In the genomic region with DNA sequence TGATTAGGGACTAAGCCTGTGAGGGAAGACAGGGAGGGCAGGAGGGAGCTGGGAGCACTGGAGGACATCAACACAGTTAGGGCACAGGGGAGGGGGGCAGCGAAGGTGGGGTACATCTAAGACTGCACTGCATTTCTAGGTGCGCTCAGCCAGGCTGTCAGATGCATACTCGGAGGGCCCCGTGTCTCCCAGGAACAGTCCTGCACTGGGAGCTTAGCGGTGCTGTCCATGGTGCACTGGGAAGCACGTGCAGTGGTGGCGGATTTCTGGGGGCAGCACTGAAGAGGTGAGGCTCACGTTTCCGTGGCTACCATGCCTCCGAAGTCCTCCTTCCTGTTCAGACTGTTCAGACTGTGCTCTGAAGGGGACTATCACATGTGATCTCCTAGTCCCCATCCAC, we compare ENCODE assay signal across 20 cellular contexts. TPM values are rescaled to one million over a fixed set of nuclear protein-coding genes. Genes with fewer than 3 reads are reported as not detected.
"Had no signal": no experiment of that assay in that cellular context is flagged by ENCODE, and none has a peak within 500 bp of the region (broad histone marks: within the 10 kb centered on the region; RNA-seq: fewer than 3 reads in every experiment).

No MANE protein-coding gene starts in this region.

- ATAC-seq: body of pancreas; effector memory CD8-positive, alpha-beta T cell; left cardiac atrium; mucosa of descending colon; natural killer cell; T-helper 17 cell had no signal

- H3K4me3 ChIP-seq: body of pancreas, mucosa of descending colon, sigmoid colon, upper lobe of left lung had no signal

- H3K4me1 ChIP-seq: body of pancreas, upper lobe of left lung had no signal

- H3K27me3 ChIP-seq: body of pancreas, sigmoid colon, upper lobe of left lung had no signal

- H3K27ac ChIP-seq: body of pancreas, sigmoid colon, upper lobe of left lung had no signal

- DNase-seq: activated CD4-positive, CD25-positive, alpha-beta regulatory T cell; activated effector memory CD4-positive, alpha-beta T cell treated with Interleukin-2 at 50 U/mL for 16 hours; activated T-cell treated with anti-CD3 and anti-CD28 coated beads, Interleukin-2, amount 50 U/mL, for 24 hours; amniotic stem cell; body of pancreas; cortex of kidney; effector memory CD8-positive, alpha-beta T cell; hippocampal formation; immature natural killer cell; left cardiac atrium; mammary epithelial cell; mucosa of descending colon; natural killer cell; sigmoid colon; stimulated activated CD4-positive, alpha-beta T cell treated with anti-CD3 and anti-CD28 coated beads, Interleukin-2, amount 100 ng/mL, for 24 hours; stimulated activated naive CD4-positive, alpha-beta T cell treated with Interleukin-2 at 50 U/mL for 16 hours; T-helper 17 cell; upper lobe of left lung had no signal

RNA-seq across cellular contexts. Expression of a gene that starts 54.4 kb away (rescaled TPM):
- total RNA-seq: epithelial cell of proximal tubule, mammary epithelial cell, natural killer cell, pulmonary artery endothelial cell, T-helper 17 cell had no signal
